1 cellular context compared by ENCODE assay signal in the genomic region with DNA sequence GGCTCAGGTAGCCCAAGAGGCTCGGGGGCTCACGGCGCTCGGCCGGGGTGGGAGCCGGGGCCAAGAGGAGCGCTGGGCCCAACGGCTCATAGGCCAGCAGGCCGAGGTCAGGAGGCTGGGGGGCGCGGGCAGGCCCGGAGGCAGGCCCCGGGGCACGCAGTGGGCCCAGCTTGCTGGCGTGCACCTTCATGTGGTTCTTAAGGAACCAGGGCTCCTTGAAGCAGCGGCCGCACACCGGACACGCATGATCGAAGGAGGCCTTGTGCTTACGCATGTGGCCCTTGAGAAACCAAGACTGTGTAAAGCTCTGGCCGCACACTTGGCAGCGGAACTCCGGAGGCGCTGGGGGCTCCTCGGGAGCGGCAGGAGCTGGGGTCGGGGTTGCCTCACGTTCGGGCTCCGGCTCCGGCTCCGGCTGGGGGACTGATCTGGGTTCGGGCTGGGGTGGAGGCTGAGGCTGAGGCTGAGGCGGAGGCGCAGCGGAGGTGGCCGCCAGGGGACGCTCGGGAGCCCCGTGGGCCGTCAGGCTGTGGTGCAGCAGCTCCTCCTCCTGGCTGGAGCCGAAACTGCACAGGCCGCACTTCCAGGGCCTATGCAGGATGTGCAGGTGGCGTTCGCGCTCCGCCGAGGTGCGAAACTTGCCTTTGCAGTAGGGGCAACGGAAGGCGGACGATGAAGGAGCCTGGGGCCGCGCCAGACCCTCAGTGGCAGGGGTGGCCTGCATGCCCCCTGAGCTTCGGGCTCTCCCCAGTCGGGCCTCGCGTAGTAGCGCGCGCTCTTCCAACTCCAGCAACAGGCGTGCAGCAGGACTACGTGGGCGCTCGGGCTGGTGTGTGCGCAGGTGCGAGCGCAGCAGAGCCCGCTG.
TF ChIP-seq lines count a peak whose summit lies in the region.

No MANE protein-coding gene starts in this region.

TF ChIP-seq in HepG2, 621 proteins besides CTCF, POLR2A, EP300 and RAD21 (continued from another document and continues in another):
- TF ChIP-seq, protein P1, sequence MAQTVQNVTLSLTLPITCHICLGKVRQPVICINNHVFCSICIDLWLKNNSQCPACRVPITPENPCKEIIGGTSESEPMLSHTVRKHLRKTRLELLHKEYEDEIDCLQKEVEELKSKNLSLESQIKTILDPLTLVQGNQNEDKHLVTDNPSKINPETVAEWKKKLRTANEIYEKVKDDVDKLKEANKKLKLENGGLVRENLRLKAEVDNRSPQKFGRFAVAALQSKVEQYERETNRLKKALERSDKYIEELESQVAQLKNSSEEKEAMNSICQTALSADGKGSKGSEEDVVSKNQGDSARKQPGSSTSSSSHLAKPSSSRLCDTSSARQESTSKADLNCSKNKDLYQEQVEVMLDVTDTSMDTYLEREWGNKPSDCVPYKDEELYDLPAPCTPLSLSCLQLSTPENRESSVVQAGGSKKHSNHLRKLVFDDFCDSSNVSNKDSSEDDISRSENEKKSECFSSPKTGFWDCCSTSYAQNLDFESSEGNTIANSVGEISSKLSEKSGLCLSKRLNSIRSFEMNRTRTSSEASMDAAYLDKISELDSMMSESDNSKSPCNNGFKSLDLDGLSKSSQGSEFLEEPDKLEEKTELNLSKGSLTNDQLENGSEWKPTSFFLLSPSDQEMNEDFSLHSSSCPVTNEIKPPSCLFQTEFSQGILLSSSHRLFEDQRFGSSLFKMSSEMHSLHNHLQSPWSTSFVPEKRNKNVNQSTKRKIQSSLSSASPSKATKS (CRISPR knock-in tag; IDR thresholded peaks at IDR 0.05), result no peak
- TF ChIP-seq ZFX (CRISPR knock-in tag; IDR thresholded peaks at IDR 0.05; ENCODE audit: low read depth) (peak; percentile 95), TCF7 (IDR thresholded peaks at IDR 0.05; ENCODE audit: low read depth) (no peak), SETDB1 (CRISPR knock-in tag; IDR thresholded peaks at IDR 0.05; ENCODE audit: borderline replicate concordance) (no peak), ZNF382 (CRISPR knock-in tag; IDR thresholded peaks at IDR 0.05; ENCODE audit: borderline replicate concordance) (no peak), ZNF678 (CRISPR knock-in tag; IDR thresholded peaks at IDR 0.05) (peak; percentile 73; the same call in 1 of the 2 replicates), TOPORS (CRISPR knock-in tag; IDR thresholded peaks at IDR 0.05) (peak; percentile 94), CEBPB (IDR thresholded peaks at IDR 0.05; ENCODE audit: borderline replicate concordance, low read depth, low read length) (no peak), ZFAT (CRISPR knock-in tag; conservative IDR thresholded peaks at IDR 0.05) (no peak), JUN (CRISPR knock-in tag; IDR thresholded peaks at IDR 0.05) (peak; percentile 34; the same call in 1 of the 2 replicates), HIVEP1 (CRISPR knock-in tag; IDR thresholded peaks at IDR 0.05) (peak; percentile 73), SMAD3 (CRISPR knock-in tag; IDR thresholded peaks at IDR 0.05) (peak; percentile 73; the same call in 1 of the 2 replicates), AKAP8 (CRISPR knock-in tag; IDR thresholded peaks at IDR 0.05) (peak; percentile 97), ARID2 (CRISPR knock-in tag; IDR thresholded peaks at IDR 0.05; ENCODE audit: borderline replicate concordance) (0 out of 2 replicates have a peak, but pooled peaks have one; percentile 42), IRF2 (CRISPR knock-in tag; IDR thresholded peaks at IDR 0.05) (peak; percentile 92), NPAS2 (CRISPR knock-in tag; IDR thresholded peaks at IDR 0.05; ENCODE audit: borderline replicate concordance) (no peak), ZFYVE20 (CRISPR knock-in tag; IDR thresholded peaks at IDR 0.05; ENCODE audit: borderline replicate concordance, low read depth) (no peak), ZNF879 (CRISPR knock-in tag; IDR thresholded peaks at IDR 0.05) (no peak), KLF6 (CRISPR knock-in tag; IDR thresholded peaks at IDR 0.05) (peak; percentile 87; the same call in 1 of the 2 replicates), ZNF34 (CRISPR knock-in tag; IDR thresholded peaks at IDR 0.05; ENCODE audit: borderline replicate concordance) (peak; percentile 84), HDAC1 (CRISPR knock-in tag; IDR thresholded peaks at IDR 0.05) (peak; percentile 83), ESRRA (CRISPR knock-in tag; IDR thresholded peaks at IDR 0.05; ENCODE audit: low read depth) (no peak), THAP11 (CRISPR knock-in tag; IDR thresholded peaks at IDR 0.05) (peak; percentile 87), ELF4 (CRISPR knock-in tag; IDR thresholded peaks at IDR 0.05; ENCODE audit: borderline replicate concordance) (no peak), RARG (CRISPR knock-in tag; IDR thresholded peaks at IDR 0.05; ENCODE audit: low read depth) (no peak), MZF1 (CRISPR knock-in tag; IDR thresholded peaks at IDR 0.05; ENCODE audit: borderline replicate concordance) (no peak)
- TF ChIP-seq, protein P2, sequence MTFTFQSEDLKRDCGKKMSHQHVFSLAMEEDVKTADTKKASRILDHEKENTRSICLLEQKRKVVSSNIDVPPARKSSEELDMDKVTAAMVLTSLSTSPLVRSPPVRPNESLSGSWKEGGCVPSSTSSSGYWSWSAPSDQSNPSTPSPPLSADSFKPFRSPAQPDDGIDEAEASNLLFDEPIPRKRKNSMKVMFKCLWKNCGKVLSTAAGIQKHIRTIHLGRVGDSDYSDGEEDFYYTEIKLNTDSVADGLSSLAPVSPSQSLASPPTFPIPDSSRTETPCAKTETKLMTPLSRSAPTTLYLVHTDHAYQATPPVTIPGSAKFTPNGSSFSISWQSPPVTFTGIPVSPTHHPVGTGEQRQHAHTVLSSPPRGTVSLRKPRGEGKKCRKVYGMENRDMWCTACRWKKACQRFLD (CRISPR knock-in tag; IDR thresholded peaks at IDR 0.05; ENCODE audit: borderline replicate concordance), result no peak
- TF ChIP-seq, protein P3, sequence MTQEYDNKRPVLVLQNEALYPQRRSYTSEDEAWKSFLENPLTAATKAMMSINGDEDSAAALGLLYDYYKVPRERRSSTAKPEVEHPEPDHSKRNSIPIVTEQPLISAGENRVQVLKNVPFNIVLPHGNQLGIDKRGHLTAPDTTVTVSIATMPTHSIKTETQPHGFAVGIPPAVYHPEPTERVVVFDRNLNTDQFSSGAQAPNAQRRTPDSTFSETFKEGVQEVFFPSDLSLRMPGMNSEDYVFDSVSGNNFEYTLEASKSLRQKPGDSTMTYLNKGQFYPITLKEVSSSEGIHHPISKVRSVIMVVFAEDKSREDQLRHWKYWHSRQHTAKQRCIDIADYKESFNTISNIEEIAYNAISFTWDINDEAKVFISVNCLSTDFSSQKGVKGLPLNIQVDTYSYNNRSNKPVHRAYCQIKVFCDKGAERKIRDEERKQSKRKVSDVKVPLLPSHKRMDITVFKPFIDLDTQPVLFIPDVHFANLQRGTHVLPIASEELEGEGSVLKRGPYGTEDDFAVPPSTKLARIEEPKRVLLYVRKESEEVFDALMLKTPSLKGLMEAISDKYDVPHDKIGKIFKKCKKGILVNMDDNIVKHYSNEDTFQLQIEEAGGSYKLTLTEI (CRISPR knock-in tag; conservative IDR thresholded peaks at IDR 0.05), result no peak
- TF ChIP-seq, protein P4, sequence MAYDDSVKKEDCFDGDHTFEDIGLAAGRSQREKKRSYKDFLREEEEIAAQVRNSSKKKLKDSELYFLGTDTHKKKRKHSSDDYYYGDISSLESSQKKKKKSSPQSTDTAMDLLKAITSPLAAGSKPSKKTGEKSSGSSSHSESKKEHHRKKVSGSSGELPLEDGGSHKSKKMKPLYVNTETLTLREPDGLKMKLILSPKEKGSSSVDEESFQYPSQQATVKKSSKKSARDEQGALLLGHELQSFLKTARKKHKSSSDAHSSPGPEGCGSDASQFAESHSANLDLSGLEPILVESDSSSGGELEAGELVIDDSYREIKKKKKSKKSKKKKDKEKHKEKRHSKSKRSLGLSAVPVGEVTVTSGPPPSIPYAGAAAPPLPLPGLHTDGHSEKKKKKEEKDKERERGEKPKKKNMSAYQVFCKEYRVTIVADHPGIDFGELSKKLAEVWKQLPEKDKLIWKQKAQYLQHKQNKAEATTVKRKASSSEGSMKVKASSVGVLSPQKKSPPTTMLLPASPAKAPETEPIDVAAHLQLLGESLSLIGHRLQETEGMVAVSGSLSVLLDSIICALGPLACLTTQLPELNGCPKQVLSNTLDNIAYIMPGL (CRISPR knock-in tag; IDR thresholded peaks at IDR 0.05; ENCODE audit: borderline replicate concordance in 1 of 2, low read depth in 1 of 2), result peak; percentile 99
- TF ChIP-seq, protein P5, sequence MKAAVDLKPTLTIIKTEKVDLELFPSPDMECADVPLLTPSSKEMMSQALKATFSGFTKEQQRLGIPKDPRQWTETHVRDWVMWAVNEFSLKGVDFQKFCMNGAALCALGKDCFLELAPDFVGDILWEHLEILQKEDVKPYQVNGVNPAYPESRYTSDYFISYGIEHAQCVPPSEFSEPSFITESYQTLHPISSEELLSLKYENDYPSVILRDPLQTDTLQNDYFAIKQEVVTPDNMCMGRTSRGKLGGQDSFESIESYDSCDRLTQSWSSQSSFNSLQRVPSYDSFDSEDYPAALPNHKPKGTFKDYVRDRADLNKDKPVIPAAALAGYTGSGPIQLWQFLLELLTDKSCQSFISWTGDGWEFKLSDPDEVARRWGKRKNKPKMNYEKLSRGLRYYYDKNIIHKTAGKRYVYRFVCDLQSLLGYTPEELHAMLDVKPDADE (CRISPR knock-in tag; IDR thresholded peaks at IDR 0.05), result peak; percentile 81; the same call in 1 of the 2 replicates
- TF ChIP-seq, protein P6, sequence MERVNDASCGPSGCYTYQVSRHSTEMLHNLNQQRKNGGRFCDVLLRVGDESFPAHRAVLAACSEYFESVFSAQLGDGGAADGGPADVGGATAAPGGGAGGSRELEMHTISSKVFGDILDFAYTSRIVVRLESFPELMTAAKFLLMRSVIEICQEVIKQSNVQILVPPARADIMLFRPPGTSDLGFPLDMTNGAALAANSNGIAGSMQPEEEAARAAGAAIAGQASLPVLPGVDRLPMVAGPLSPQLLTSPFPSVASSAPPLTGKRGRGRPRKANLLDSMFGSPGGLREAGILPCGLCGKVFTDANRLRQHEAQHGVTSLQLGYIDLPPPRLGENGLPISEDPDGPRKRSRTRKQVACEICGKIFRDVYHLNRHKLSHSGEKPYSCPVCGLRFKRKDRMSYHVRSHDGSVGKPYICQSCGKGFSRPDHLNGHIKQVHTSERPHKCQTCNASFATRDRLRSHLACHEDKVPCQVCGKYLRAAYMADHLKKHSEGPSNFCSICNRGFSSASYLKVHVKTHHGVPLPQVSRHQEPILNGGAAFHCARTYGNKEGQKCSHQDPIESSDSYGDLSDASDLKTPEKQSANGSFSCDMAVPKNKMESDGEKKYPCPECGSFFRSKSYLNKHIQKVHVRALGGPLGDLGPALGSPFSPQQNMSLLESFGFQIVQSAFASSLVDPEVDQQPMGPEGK (CRISPR knock-in tag; IDR thresholded peaks at IDR 0.05), result peak; percentile 84
- TF ChIP-seq, protein P7, sequence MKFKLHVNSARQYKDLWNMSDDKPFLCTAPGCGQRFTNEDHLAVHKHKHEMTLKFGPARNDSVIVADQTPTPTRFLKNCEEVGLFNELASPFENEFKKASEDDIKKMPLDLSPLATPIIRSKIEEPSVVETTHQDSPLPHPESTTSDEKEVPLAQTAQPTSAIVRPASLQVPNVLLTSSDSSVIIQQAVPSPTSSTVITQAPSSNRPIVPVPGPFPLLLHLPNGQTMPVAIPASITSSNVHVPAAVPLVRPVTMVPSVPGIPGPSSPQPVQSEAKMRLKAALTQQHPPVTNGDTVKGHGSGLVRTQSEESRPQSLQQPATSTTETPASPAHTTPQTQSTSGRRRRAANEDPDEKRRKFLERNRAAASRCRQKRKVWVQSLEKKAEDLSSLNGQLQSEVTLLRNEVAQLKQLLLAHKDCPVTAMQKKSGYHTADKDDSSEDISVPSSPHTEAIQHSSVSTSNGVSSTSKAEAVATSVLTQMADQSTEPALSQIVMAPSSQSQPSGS (CRISPR knock-in tag; IDR thresholded peaks at IDR 0.05), result peak; percentile 89
- TF ChIP-seq, protein P8, sequence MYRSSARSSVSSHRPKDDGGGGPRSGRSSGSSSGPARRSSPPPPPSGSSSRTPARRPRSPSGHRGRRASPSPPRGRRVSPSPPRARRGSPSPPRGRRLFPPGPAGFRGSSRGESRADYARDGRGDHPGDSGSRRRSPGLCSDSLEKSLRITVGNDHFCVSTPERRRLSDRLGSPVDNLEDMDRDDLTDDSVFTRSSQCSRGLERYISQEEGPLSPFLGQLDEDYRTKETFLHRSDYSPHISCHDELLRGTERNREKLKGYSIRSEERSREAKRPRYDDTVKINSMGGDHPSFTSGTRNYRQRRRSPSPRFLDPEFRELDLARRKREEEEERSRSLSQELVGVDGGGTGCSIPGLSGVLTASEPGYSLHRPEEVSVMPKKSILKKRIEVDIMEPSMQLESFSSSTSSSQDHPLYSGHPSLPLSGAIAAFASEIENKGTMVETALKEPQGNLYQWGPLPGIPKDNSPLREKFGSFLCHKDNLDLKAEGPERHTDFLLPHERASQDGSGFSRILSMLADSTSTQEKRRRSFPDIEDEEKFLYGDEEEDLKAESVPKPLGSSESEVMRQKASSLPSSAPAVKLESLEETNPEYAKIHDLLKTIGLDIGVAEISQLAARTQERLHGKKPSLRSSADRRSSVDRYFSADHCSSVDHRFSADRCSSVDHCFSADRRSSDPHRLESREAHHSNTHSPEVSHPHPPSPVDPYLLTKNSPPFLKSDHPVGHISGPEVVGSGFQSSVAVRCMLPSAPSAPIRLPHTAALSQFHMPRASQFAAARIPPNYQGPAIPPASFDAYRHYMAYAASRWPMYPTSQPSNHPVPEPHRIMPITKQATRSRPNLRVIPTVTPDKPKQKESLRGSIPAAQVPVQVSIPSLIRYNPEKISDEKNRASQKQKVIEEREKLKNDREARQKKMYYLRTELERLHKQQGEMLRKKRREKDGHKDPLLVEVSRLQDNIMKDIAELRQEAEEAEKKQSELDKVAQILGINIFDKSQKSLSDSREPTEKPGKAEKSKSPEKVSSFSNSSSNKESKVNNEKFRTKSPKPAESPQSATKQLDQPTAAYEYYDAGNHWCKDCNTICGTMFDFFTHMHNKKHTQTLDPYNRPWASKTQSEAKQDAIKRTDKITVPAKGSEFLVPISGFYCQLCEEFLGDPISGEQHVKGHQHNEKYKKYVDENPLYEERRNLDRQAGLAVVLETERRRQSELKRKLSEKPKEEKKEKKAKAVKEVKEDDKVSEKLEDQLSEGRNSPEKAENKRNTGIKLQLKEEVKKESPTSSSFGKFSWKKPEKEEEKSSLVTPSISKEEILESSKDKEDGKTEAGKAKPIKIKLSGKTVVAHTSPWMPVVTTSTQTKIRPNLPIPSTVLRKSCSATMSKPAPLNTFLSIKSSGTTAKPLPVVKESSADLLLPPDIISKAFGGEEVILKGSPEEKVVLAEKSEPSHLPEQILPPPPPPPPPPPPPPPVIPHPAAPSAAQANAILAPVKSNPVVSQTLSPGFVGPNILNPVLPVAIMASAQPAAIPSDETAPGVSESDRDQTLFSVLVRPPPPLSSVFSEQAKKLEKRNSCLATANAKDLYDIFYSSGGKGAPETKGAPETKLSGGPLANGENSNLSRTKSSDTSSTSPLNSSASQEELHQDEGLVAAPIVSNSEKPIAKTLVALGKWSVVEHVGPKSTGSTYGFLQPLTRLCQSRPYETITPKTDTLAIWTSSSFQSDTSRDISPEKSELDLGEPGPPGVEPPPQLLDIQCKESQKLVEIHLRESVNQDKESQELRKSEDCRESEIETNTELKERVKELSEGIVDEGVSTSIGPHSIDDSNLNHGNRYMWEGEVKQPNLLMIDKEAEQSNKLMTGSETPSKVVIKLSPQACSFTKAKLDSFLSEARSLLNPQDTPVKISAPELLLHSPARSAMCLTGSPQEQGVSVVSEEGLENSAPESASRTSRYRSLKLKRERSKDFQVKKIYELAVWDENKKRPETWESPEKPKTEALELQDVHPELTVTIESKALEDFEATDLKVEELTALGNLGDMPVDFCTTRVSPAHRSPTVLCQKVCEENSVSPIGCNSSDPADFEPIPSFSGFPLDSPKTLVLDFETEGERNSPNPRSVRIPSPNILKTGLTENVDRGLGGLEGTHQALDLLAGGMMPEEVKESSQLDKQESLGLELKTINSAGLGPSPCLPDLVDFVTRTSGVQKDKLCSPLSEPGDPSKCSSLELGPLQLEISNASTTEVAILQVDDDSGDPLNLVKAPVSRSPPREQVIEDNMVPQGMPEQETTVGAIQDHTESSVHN (CRISPR knock-in tag; IDR thresholded peaks at IDR 0.05), result peak; percentile 90
